Comparison of ENCODE assay signal across 14 cellular contexts in genomic region chr18:23992941-23993280, GRCh38. TPM values are rescaled to one million over a fixed set of nuclear protein-coding genes. Genes with fewer than 3 reads are reported as not detected.
DNase-seq lines count a peak whose midpoint lies in the region; ATAC-seq and TF ChIP-seq lines count a peak whose summit lies in the region.
"Had no signal": no experiment of that assay in that cellular context is flagged by ENCODE, and none has a peak within 500 bp of the region (broad histone marks: within the 10 kb centered on the region; RNA-seq: fewer than 3 reads in every experiment).

No MANE protein-coding gene starts in this region.

- H3K27ac Mint-ChIP-seq in activated naive CD4-positive, alpha-beta T cell treated with anti-CD3 and anti-CD28 coated beads, Interleukin-2, amount 50 U/mL, for 72 hours = peak overlapping the region; percentile 36 to 84
- H3K27ac Mint-ChIP-seq: activated B cell treated with CpG ODN at 0.5 μM for 24 hours had no signal

- no peaks in the 10 kb centered on the region for H3K27me3 ChIP-seq in effector memory CD4-positive, alpha-beta T cell (replicated peaks; ENCODE audit: control insufficient read depth, insufficient read depth, low read length, poor library complexity, severe bottlenecking)
- no peaks in the 10 kb centered on the region for H3K27me3 ChIP-seq in subcutaneous abdominal adipose tissue (ENCODE audit: control insufficient read depth in 5 of 5, insufficient read depth in 4 of 5, low read length in 5 of 5)
- H3K27me3 ChIP-seq: hepatocyte had no signal

- no peaks in the 10 kb centered on the region for H3K9me3 Mint-ChIP-seq in activated naive CD4-positive, alpha-beta T cell treated with anti-CD3 and anti-CD28 coated beads, Interleukin-2, amount 50 U/mL, for 72 hours
- H3K9me3 Mint-ChIP-seq: activated B cell treated with CpG ODN at 0.5 μM for 24 hours had no signal

- no peak overlapping the region for H3K9ac ChIP-seq in subcutaneous abdominal adipose tissue (ENCODE audit: low read length in 5 of 5)

- H3K27ac ChIP-seq in RWPE1 (peak overlapping the region; percentile 72), subcutaneous abdominal adipose tissue (ENCODE audit: low read depth, low read length) (peak overlapping the region; percentile 2)
- peak overlapping the region; percentile 88 for H3K27ac ChIP-seq in effector memory CD4-positive, alpha-beta T cell (ENCODE audit: insufficient read depth, low read length, poor library complexity, severe bottlenecking)
- H3K27ac ChIP-seq: hepatocyte had no signal

- POLR2A ChIA-PET in RWPE1 (lab: Yijun Ruan, JAX; ENCODE audit: low non-redundant PET) = no interaction called here

- peaks cover 37% of the 10 kb centered on the region for H3K4me1 ChIP-seq in effector memory CD4-positive, alpha-beta T cell (ENCODE audit: control insufficient read depth, insufficient read depth, low read length, poor library complexity, severe bottlenecking)
- peaks cover 2 to 9% (median 6%) of the 10 kb centered on the region in 5 donors for H3K4me1 ChIP-seq in subcutaneous abdominal adipose tissue (ENCODE audit: control insufficient read depth in 5 of 5, insufficient read depth in 5 of 5, low read length in 5 of 5)

- CTCF ChIA-PET in RWPE1 (lab: Yijun Ruan, JAX) = interaction anchor here (0.6 kb wide), 1 partner anchor 54 kb away, joined by 3 read pairs; no protein-coding TSS in a partner anchor

- no peak for ATAC-seq in activated naive CD4-positive, alpha-beta T cell treated with anti-CD3 and anti-CD28 coated beads, Interleukin-2, amount 50 U/mL, for 72 hours

- no peaks in the 10 kb centered on the region for H3K36me3 ChIP-seq in effector memory CD4-positive, alpha-beta T cell (ENCODE audit: control insufficient read depth, insufficient read depth, low read length)
- no peaks in the 10 kb centered on the region for H3K36me3 ChIP-seq in subcutaneous abdominal adipose tissue (ENCODE audit: control insufficient read depth in 5 of 5, insufficient read depth in 5 of 5, low read length in 5 of 5)

- in situ Hi-C loops in KBM-7 (cut with MboI; ENCODE audit: low pct_unique_long_range_greater_than_20kb, low sequenced_read_pairs) = no loop called here

- peak overlapping the region; percentile 44 for H3K4me3 ChIP-seq in effector memory CD4-positive, alpha-beta T cell (ENCODE audit: insufficient read depth, low read depth, low read length, poor library complexity, severe bottlenecking)
- H3K4me3 ChIP-seq in subcutaneous abdominal adipose tissue (ENCODE audit: low read depth in 1 of 5, low read length in 5 of 5) = no peak overlapping the region
- H3K4me3 ChIP-seq: hepatocyte, smooth muscle cell had no signal

- H3K9me3 ChIP-seq in effector memory CD4-positive, alpha-beta T cell (ENCODE audit: control insufficient read depth, low read length) = no peaks in the 10 kb centered on the region
- no peaks in the 10 kb centered on the region for H3K9me3 ChIP-seq in subcutaneous abdominal adipose tissue (ENCODE audit: control insufficient read depth in 5 of 5, low read length in 5 of 5)

- H3K36me3 Mint-ChIP-seq in activated naive CD4-positive, alpha-beta T cell treated with anti-CD3 and anti-CD28 coated beads, Interleukin-2, amount 50 U/mL, for 72 hours = no peaks in the 10 kb centered on the region

- TF ChIP-seq CTCF in RWPE1 (conservative IDR thresholded peaks at IDR 0.05; ENCODE audit: low read depth) = no peak

- no peak for DNase-seq in activated naive CD4-positive, alpha-beta T cell treated with anti-CD3 and anti-CD28 coated beads, Interleukin-2, amount 50 U/mL, for 72 hours (ENCODE audit: low spot score in 2 of 2)
- DNase-seq in activated naive CD4-positive, alpha-beta T cell (lab: John Stamatoyannopoulos, UW) = no peak
- DNase-seq in RWPE1 (ENCODE audit: low spot score) = no peak
- DNase-seq in effector memory CD4-positive, alpha-beta T cell = no peak
- DNase-seq in DMS79 (lab: John Stamatoyannopoulos, UW) = no peak
- DNase-seq in stimulated activated CD8-positive, alpha-beta memory T cell treated with anti-CD3 and anti-CD28 coated beads, Interleukin-4, amount 100 ng/mL, for 48 hours = no peak
- no peak for DNase-seq in KBM-7
- DNase-seq: activated B cell treated with CpG ODN at 0.5 μM for 24 hours, dermis blood vessel endothelial cell, MM.1S, NCI-H510A had no signal

RNA-seq across cellular contexts. Expression of gene TTC39C, which starts 21.6 kb away (rescaled TPM):
- total RNA-seq in activated naive CD4-positive, alpha-beta T cell treated with anti-CD3 and anti-CD28 coated beads, Interleukin-2, amount 50 U/mL, for 72 hours = 10 to 100 TPM; 44.0 to 46.2 TPM

Comparison
In these comparisons a context has a peak if more than half of its experiments do, and no peak if none do; other contexts are left out.
1. H3K27ac ChIP-seq: peak in every context shown above with its lines; median percentile 88 in effector memory CD4-positive, alpha-beta T cell; 72 in RWPE1; 2 in subcutaneous abdominal adipose tissue.